Comparison of ENCODE assay signal across 8 cellular contexts in genomic region chr18:27750014-27750413, GRCh38.
DNase-seq lines count a peak whose midpoint lies in the region; ATAC-seq and TF ChIP-seq lines count a peak whose summit lies in the region.

No MANE protein-coding gene starts in this region.

- H3K36me3 ChIP-seq in upper lobe of right lung: no peaks in the 10 kb centered on the region

- TF ChIP-seq CTCF in upper lobe of right lung (IDR thresholded peaks at IDR 0.05): peak; percentile 34

- peak; percentile 78 for ATAC-seq in left ventricle myocardium superior
- peak; percentile 80 for ATAC-seq in upper lobe of right lung
- ATAC-seq in GM21528 (IDR thresholded peaks at IDR 0.05; ENCODE audit: low FRiP score, unreplicated experiment): no peak
- no peak for ATAC-seq in HG03571 (IDR thresholded peaks at IDR 0.05; ENCODE audit: unreplicated experiment)
- ATAC-seq in HG02759 (IDR thresholded peaks at IDR 0.05; ENCODE audit: unreplicated experiment): no peak

- no peaks in the 10 kb centered on the region for H3K9me3 ChIP-seq in upper lobe of right lung

- H3K27me3 ChIP-seq in upper lobe of right lung: no peaks in the 10 kb centered on the region

- H3K4me1 ChIP-seq in upper lobe of right lung: no peaks in the 10 kb centered on the region

- peak; percentile 85 for DNase-seq in EL
- DNase-seq in Kasumi-1 (lab: John Stamatoyannopoulos, UW): peak; percentile 67 to 68
- peak; percentile 50 for DNase-seq in SKM-1 treated with dmso at 0.1 percent for 144 hours (lab: John Stamatoyannopoulos, UW; ENCODE audit: unreplicated experiment)
- DNase-seq in left ventricle myocardium superior: no peak
- DNase-seq in upper lobe of right lung: no peak

- H3K27ac ChIP-seq in upper lobe of right lung: no peak overlapping the region

- H3K4me3 ChIP-seq in upper lobe of right lung: no peak overlapping the region

- intact Hi-C loops in left ventricle myocardium superior (cut with micrococcal nuclease): loop anchor here (1.0 to 5.0 kb wide), 2 partner anchors 63 to 145 kb away; no protein-coding TSS in a partner anchor
- intact Hi-C loops in upper lobe of right lung (cut with DNase I): no loop called here

Comparison
In these comparisons a context has a peak if more than half of its experiments do, and no peak if none do; other contexts are left out.
1. DNase-seq: peak in EL (single experiment), Kasumi-1 (2 of 2) and SKM-1 treated with dmso at 0.1 percent for 144 hours (single experiment); none in left ventricle myocardium superior (single experiment) and upper lobe of right lung (single experiment).
2. ATAC-seq: peak in left ventricle myocardium superior (single experiment) and upper lobe of right lung (single experiment); none in GM21528 (single experiment), HG03571 (single experiment) and HG02759 (single experiment).